Comparison of ENCODE assay signal across 9 cellular contexts in the genomic region with DNA sequence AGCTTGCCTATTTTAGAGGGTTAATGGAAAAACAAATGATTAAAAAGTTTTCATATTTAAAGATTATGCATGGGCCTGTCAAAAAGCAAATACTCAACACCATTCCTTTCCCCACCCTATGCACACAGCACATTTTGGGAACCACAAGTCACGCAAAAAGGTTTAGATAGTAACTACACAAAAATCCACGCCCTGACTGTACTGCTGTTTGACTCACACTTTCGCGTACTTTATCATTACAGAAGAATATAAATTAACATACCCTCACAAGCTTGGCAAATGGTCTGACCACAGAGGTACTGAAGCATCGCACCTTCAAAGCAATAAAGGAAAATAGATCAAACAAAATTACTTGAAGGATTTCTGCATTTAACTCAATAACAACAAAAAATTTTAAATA. TPM values are rescaled to one million over a fixed set of nuclear protein-coding genes. Genes with fewer than 3 reads are reported as not detected.
A peak's percentile ranks its signal among the peaks of the same experiment; 100 is the strongest.
DNase-seq lines count a peak whose midpoint lies in the region; ATAC-seq, FAIRE-seq and TF ChIP-seq lines count a peak whose summit lies in the region.
"Had no signal": no experiment of that assay in that cellular context is flagged by ENCODE, and none has a peak within 500 bp of the region (broad histone marks: within the 10 kb centered on the region; RNA-seq: fewer than 3 reads in every experiment).

No MANE protein-coding gene starts in this region.

- H3K4me3 ChIP-seq in OCI-LY1 (ENCODE audit: low read depth, low read length, poor library complexity, severe bottlenecking) (peak overlapping the region; percentile 97), endothelial cell of umbilical vein (replicated peaks in 1 of 3; ENCODE audit: insufficient read depth in 1 of 3, low read depth in 1 of 3, low read length in 3 of 3) (no peak overlapping the region), rectal smooth muscle tissue (ENCODE audit: low read length) (peak overlapping the region; percentile 99)

- no peak for TF ChIP-seq POLR2A in endothelial cell of umbilical vein (IDR thresholded peaks at IDR 0.05; ENCODE audit: low read depth, low read length)

- dilution Hi-C loops in endothelial cell of umbilical vein (cut with MboI; ENCODE audit: extremely low pct_ligation_motif_present, low sequenced_read_pairs) = no loop called here

- H3K4me2 ChIP-seq in OCI-LY1 (ENCODE audit: low read length) (peak overlapping the region; percentile 84), endothelial cell of umbilical vein (ENCODE audit: insufficient read depth, low read length) (peak overlapping the region; percentile 77)

- CTCF ChIA-PET in endothelial cell of umbilical vein (lab: Charles Lee) = interaction anchor here (1.4 kb wide), 1 partner anchor 10 kb away, joined by 6 read pairs; no protein-coding TSS in a partner anchor

- DNase-seq in activated CD4-positive, CD25-positive, alpha-beta regulatory T cell (lab: John Stamatoyannopoulos, UW) = no peak
- DNase-seq in endothelial cell of umbilical vein (ENCODE audit: low read depth, low spot score) (no peak), left colon (no peak), inferior parietal cortex (ENCODE audit: extremely low spot score) (no peak), NCI-H510A (lab: John Stamatoyannopoulos, UW) (no peak)
- DNase-seq: nucleus accumbens had no signal

- H3K36me3 ChIP-seq in OCI-LY1 (ENCODE audit: insufficient read depth, low read length) (peaks cover 56% of the 10 kb centered on the region), endothelial cell of umbilical vein (ENCODE audit: control insufficient read depth in 2 of 2, extremely low read depth in 1 of 2, insufficient read depth in 2 of 2, low read length in 2 of 2) (peaks cover 4 to 12% of the 10 kb centered on the region in 2 experiments), rectal smooth muscle tissue (ENCODE audit: control insufficient read depth, insufficient read depth, low read length) (peaks cover 8% of the 10 kb centered on the region)

- ATAC-seq in activated CD4-positive, CD25-positive, alpha-beta regulatory T cell treated with anti-CD3 and anti-CD28 coated beads, Interleukin-2, amount 50 U/mL, for 24 hours = peak; percentile 10 to 15
- no peak for ATAC-seq in left colon

- no peaks in the 10 kb centered on the region for H4K20me1 ChIP-seq in OCI-LY1 (ENCODE audit: insufficient read depth, low read length)
- no peaks in the 10 kb centered on the region for H4K20me1 ChIP-seq in endothelial cell of umbilical vein (replicated peaks; ENCODE audit: control insufficient read depth, extremely low read depth, insufficient read depth, low read length)

- BruUV-seq in endothelial cell of umbilical vein (replicated peaks; lab: Mats Ljungman, UMichigan) = no TSS peak

- H3K27me3 ChIP-seq in OCI-LY1 (ENCODE audit: insufficient read depth, low read length) (no peaks in the 10 kb centered on the region), endothelial cell of umbilical vein (ENCODE audit: control insufficient read depth in 2 of 2, insufficient read depth in 2 of 2, low read length in 2 of 2) (no peaks in the 10 kb centered on the region), rectal smooth muscle tissue (ENCODE audit: control insufficient read depth, insufficient read depth, low read length) (no peaks in the 10 kb centered on the region)

- H3K4me1 ChIP-seq in OCI-LY1 (ENCODE audit: insufficient read depth, low read length, severe bottlenecking) = peaks cover 19% of the 10 kb centered on the region
- H3K4me1 ChIP-seq in endothelial cell of umbilical vein (ENCODE audit: control insufficient read depth, extremely low read depth, insufficient read depth, low read length) = peaks cover 13% of the 10 kb centered on the region
- peaks cover 9% of the 10 kb centered on the region for H3K4me1 ChIP-seq in rectal smooth muscle tissue (ENCODE audit: control insufficient read depth, insufficient read depth, low read length)

- no peaks in the 10 kb centered on the region for H3K9me2 ChIP-seq in OCI-LY1 (ENCODE audit: low read depth, low read length)

- H3F3A ChIP-seq in OCI-LY1 (ENCODE audit: insufficient read depth, low read length) = no peaks in the 10 kb centered on the region

- intact Hi-C loops in endothelial cell of umbilical vein (cut with micrococcal nuclease) = no loop called here
- intact Hi-C loops in left colon (cut with DNase I, micrococcal nuclease) = no loop called here

- H3K9ac ChIP-seq in OCI-LY1 (ENCODE audit: low read length) = peak overlapping the region; percentile 96
- no peak overlapping the region for H3K9ac ChIP-seq in endothelial cell of umbilical vein (replicated peaks; ENCODE audit: extremely low read depth, insufficient read depth, low read length)
- no peak overlapping the region for H3K9ac ChIP-seq in rectal smooth muscle tissue (ENCODE audit: low read length)

- H3K79me2 ChIP-seq in OCI-LY1 (ENCODE audit: insufficient read depth, low read length) (peaks cover 16% of the 10 kb centered on the region), endothelial cell of umbilical vein (ENCODE audit: control insufficient read depth, insufficient read depth, low read length) (peaks cover 25% of the 10 kb centered on the region)

- FAIRE-seq in endothelial cell of umbilical vein (lab: Jason Lieb, UNC) = no peak

- H3K9me1 ChIP-seq in endothelial cell of umbilical vein (replicated peaks; ENCODE audit: control insufficient read depth, extremely low read depth, insufficient read depth, low read length) = no peaks in the 10 kb centered on the region

- POLR2A ChIA-PET in endothelial cell of umbilical vein (lab: Charles Lee) = no interaction called here

- H2AFZ ChIP-seq in OCI-LY1 (ENCODE audit: low read length) (no peak overlapping the region), endothelial cell of umbilical vein (ENCODE audit: low read depth, low read length) (no peak overlapping the region)

- no peaks in the 10 kb centered on the region for H3K9me3 ChIP-seq in OCI-LY1 (ENCODE audit: low read length)
- no peaks in the 10 kb centered on the region for H3K9me3 ChIP-seq in endothelial cell of umbilical vein (replicated peaks; ENCODE audit: control insufficient read depth, insufficient read depth, low read length)

- H3K27ac ChIP-seq in OCI-LY1 (ENCODE audit: low read depth, low read length, poor library complexity, severe bottlenecking) = no peak overlapping the region
- H3K27ac ChIP-seq in endothelial cell of umbilical vein (ENCODE audit: insufficient read depth, low read depth, low read length) = no peak overlapping the region
- H3K27ac ChIP-seq in rectal smooth muscle tissue (ENCODE audit: low read depth, low read length) = no peak overlapping the region

- TF ChIP-seq CTCF in OCI-LY1 (IDR thresholded peaks at IDR 0.05; ENCODE audit: low read length) = no peak
- TF ChIP-seq CTCF in endothelial cell of umbilical vein (IDR thresholded peaks at IDR 0.05; ENCODE audit: extremely low read depth in 1 of 2, insufficient read depth in 1 of 2, low read depth in 1 of 2, low read length in 2 of 2) = no peak

TF ChIP-seq in endothelial cell of umbilical vein, 7 proteins besides CTCF, POLR2A, EP300 and RAD21:
- no peak for TF ChIP-seq POLR2AphosphoS5 (IDR thresholded peaks at IDR 0.05; ENCODE audit: insufficient read depth, low read depth, low read length)

RNA-seq across cellular contexts. Expression of gene ATP5PO, which starts 1.4 kb away (rescaled TPM):
- 187 and 190 TPM in 2 replicates for total RNA-seq in endothelial cell of umbilical vein
- polyA plus RNA-seq in endothelial cell of umbilical vein = 126 and 207 TPM in 2 replicates
- polyA plus RNA-seq in endothelial cell of umbilical vein (2011; cell fraction: cytosol; rRNA removed) = 287 and 323 TPM in 2 replicates
- 99.2 and 106 TPM in 2 replicates for polyA plus RNA-seq in endothelial cell of umbilical vein (2011; cell fraction: nucleus; rRNA removed)
- polyA plus RNA-seq in endothelial cell of umbilical vein (2012) = 254 and 279 TPM in 2 replicates
- polyA minus RNA-seq in endothelial cell of umbilical vein = 69.4 and 79.5 TPM in 2 replicates
- 70.8 TPM for polyA minus RNA-seq in endothelial cell of umbilical vein (2011; cell fraction: cytosol; rRNA and poly(A)+ RNA removed)
- polyA minus RNA-seq in endothelial cell of umbilical vein (2011; cell fraction: nucleus; rRNA and poly(A)+ RNA removed) = 25.3 and 29.9 TPM in 2 replicates
- total RNA-seq in left colon = 100 to 1,000 TPM; 262 to 348 TPM

Comparison
In these comparisons a context has a peak if more than half of its experiments do, and no peak if none do; other contexts are left out.
1. H3K4me3 ChIP-seq: peak in OCI-LY1 (single experiment) and rectal smooth muscle tissue (single experiment); none in endothelial cell of umbilical vein (0 of 3).